22 cellular contexts compared by ENCODE assay signal in genomic region chr19:58396691-58397532, GRCh38. TPM values are rescaled to one million over a fixed set of nuclear protein-coding genes. Genes with fewer than 3 reads are reported as not detected.
DNase-seq lines count a peak whose midpoint lies in the region; ATAC-seq, FAIRE-seq and TF ChIP-seq lines count a peak whose summit lies in the region.
"Had no signal": no experiment of that assay in that cellular context is flagged by ENCODE, and none has a peak within 500 bp of the region (broad histone marks: within the 10 kb centered on the region; RNA-seq: fewer than 3 reads in every experiment).

No MANE protein-coding gene starts in this region.

- H3K9ac ChIP-seq in HepG2 (ENCODE audit: insufficient read depth, low read depth, low read length) = no peak overlapping the region
- H3K9ac ChIP-seq: parathyroid adenoma had no signal

- no peak for TF ChIP-seq RAD21 in HepG2 (CRISPR knock-in tag; IDR thresholded peaks at IDR 0.05)

- H3K36me3 Mint-ChIP-seq in type B pancreatic cell = peaks cover 21% of the 10 kb centered on the region

- TF ChIP-seq POLR2A in HepG2 (IDR thresholded peaks at IDR 0.05; ENCODE audit: insufficient read depth in 1 of 2, low read depth in 2 of 2, low read length in 2 of 2) = no peak
- TF ChIP-seq POLR2A in right lobe of liver (IDR thresholded peaks at IDR 0.05) = no peak

- H3K27ac ChIP-seq in HepG2 (ENCODE audit: extremely low read length, insufficient read depth, low read length) (no peak overlapping the region), right lobe of liver (no peak overlapping the region)
- H3K27ac ChIP-seq: adrenal gland, cardiac muscle cell, parathyroid adenoma had no signal

- peaks cover 19% of the 10 kb centered on the region for H3K27me3 Mint-ChIP-seq in type B pancreatic cell

- H3K9me3 ChIP-seq in HepG2 (ENCODE audit: low read length) (no peaks in the 10 kb centered on the region), right lobe of liver (no peaks in the 10 kb centered on the region)
- H3K9me3 ChIP-seq: adrenal gland had no signal

- peaks cover 12 to 33% of the 10 kb centered on the region in 2 experiments for H3K36me3 ChIP-seq in HepG2 (replicated peaks in 1 of 2; ENCODE audit: control insufficient read depth in 1 of 2, insufficient read depth in 2 of 2, low read length in 2 of 2)
- H3K36me3 ChIP-seq in right lobe of liver = peaks cover 0 to 24% (median 17%) of the 10 kb centered on the region in 4 donors
- peaks cover 11% of the 10 kb centered on the region for H3K36me3 ChIP-seq in bronchial epithelial cell (ENCODE audit: control insufficient read depth, insufficient read depth, low read length)

- TF ChIP-seq CTCF in HepG2 (CRISPR knock-in tag; IDR thresholded peaks at IDR 0.05) = no peak
- TF ChIP-seq CTCF in right lobe of liver (IDR thresholded peaks at IDR 0.05) = no peak
- TF ChIP-seq CTCF in bronchial epithelial cell (IDR thresholded peaks at IDR 0.05; ENCODE audit: insufficient read depth, low read length, severe bottlenecking) = no peak
- TF ChIP-seq CTCF in type B pancreatic cell (conservative IDR thresholded peaks at IDR 0.05) = no peak

- H3K27ac Mint-ChIP-seq in type B pancreatic cell = no peak overlapping the region
- H3K27ac Mint-ChIP-seq: activated CD4-positive, alpha-beta T cell treated with anti-CD3 and anti-CD28 coated beads for 36 hours had no signal

- no peak overlapping the region for H3K4me2 ChIP-seq in HepG2 (ENCODE audit: low read depth, low read length)

- FAIRE-seq in HepG2 (lab: Jason Lieb, UNC) (no peak), bronchial epithelial cell (lab: Jason Lieb, UNC) (no peak)
- FAIRE-seq: GM12878, islet of Langerhans had no signal

- intact Hi-C loops in HepG2 (cut with micrococcal nuclease; ENCODE audit: unreplicated experiment) (no loop called here), right lobe of liver (cut with DNase I) (no loop called here)

- in situ Hi-C loops in HepG2 (cut with HindIII; ENCODE audit: extremely low pct_ligation_motif_present, low pct_unique_long_range_greater_than_20kb) = no loop called here

- H3K4me1 Mint-ChIP-seq in type B pancreatic cell (ENCODE audit: unreplicated experiment) = peaks cover 15% of the 10 kb centered on the region

- peak overlapping the region; percentile 25 for H3K4me3 Mint-ChIP-seq in type B pancreatic cell
- H3K4me3 Mint-ChIP-seq: activated CD4-positive, alpha-beta T cell treated with anti-CD3 and anti-CD28 coated beads for 36 hours had no signal

- no peak for TF ChIP-seq EP300 in HepG2 (IDR thresholded peaks at IDR 0.05; ENCODE audit: low read depth in 2 of 2, low read length in 2 of 2)
- TF ChIP-seq EP300 in HepG2 (CRISPR knock-in tag; IDR thresholded peaks at IDR 0.05; ENCODE audit: borderline replicate concordance) = no peak

- no peaks in the 10 kb centered on the region for H3K9me3 Mint-ChIP-seq in type B pancreatic cell

- CTCF ChIA-PET in HepG2 (lab: Yijun Ruan, JAX; ENCODE audit: low intra/inter-chr PET ratio, low total read pairs) = no interaction called here

- BruUV-seq in HepG2 (replicated peaks; lab: Mats Ljungman, UMichigan) = no TSS peak

- POLR2A ChIA-PET in HepG2 (lab: Yijun Ruan, JAX) = interaction anchor here (1.3 kb wide), 1 partner anchor 12 kb away, joined by 3 read pairs; the partner anchor contains the start of gene ZNF584

- H3K4me1 ChIP-seq in HepG2 (ENCODE audit: insufficient read depth, low read length) (peaks cover 20% of the 10 kb centered on the region), right lobe of liver (peaks cover 0 to 6% (median 3%) of the 10 kb centered on the region in 4 donors)

- H3K4me3 ChIP-seq in HepG2 (replicated peaks in 1 of 3; ENCODE audit: insufficient read depth in 1 of 3, low read depth in 2 of 3, low read length in 3 of 3) = no peak overlapping the region
- H3K4me3 ChIP-seq in right lobe of liver = no peak overlapping the region
- peak overlapping the region; percentile 45 for H3K4me3 ChIP-seq in bronchial epithelial cell (ENCODE audit: low read depth, low read length)
- H3K4me3 ChIP-seq: adrenal gland, GM12878 had no signal

- WGBS in HepG2 (ENCODE audit: low lambda C conversion rate) = 95% methylated on average over 27 of the region's 58 CpGs
- 67% methylated on average over 1 of the region's 58 CpGs for WGBS in right lobe of liver (ENCODE audit: insufficient coverage, low coverage, low lambda C conversion rate, missing lambda C conversion rate)

- peaks cover 1% of the 10 kb centered on the region for H3K79me2 ChIP-seq in HepG2 (ENCODE audit: insufficient read depth, low read length)

- DNase-seq in HepG2 (ENCODE audit: low spot score) (no peak), right lobe of liver (no peak), bronchial epithelial cell (ENCODE audit: low read depth) (no peak), left kidney (ENCODE audit: low read depth, low spot score) (peak; percentile 38), type B pancreatic cell (ENCODE audit: extremely low spot score, unreplicated experiment) (no peak), NCI-H2029 treated with DMSO at 0.1 percent for 48 hours (lab: John Stamatoyannopoulos, UW) (no peak), COLO668 (lab: John Stamatoyannopoulos, UW; ENCODE audit: unreplicated experiment) (no peak)
- no peak for DNase-seq in stimulated activated naive CD4-positive, alpha-beta T cell treated with Interleukin-2 at 50 U/mL for 16 hours (lab: John Stamatoyannopoulos, UW)
- DNase-seq: activated gamma-delta T cell, DMS153, NCI-H1694 treated with DMSO at 0.1 percent for 48 hours, NCI-H345 had no signal

- H3K27me3 ChIP-seq in HepG2 (ENCODE audit: control insufficient read depth in 1 of 2, insufficient read depth in 2 of 2, low read length in 2 of 2) (no peaks in the 10 kb centered on the region), right lobe of liver (no peaks in the 10 kb centered on the region), bronchial epithelial cell (ENCODE audit: control insufficient read depth, insufficient read depth, low read length) (no peaks in the 10 kb centered on the region)

- peaks cover 19% of the 10 kb centered on the region; the same call in 1 of the 2 replicates for H4K20me1 ChIP-seq in HepG2 (ENCODE audit: insufficient read depth, low read length)

- H2AFZ ChIP-seq in HepG2 (ENCODE audit: low read length) = no peak overlapping the region

- ATAC-seq in HepG2 (peak; percentile 0), right lobe of liver (no peak)

RNA-seq across cellular contexts. Expression of gene RNF225, which starts 1.5 kb away (rescaled TPM):
- total RNA-seq in HepG2 (2016; rRNA removed; fragmentation: Illumina TruSeq; extraction: Trizol) = not detected in 2 replicates
- not detected in 2 replicates for total RNA-seq in HepG2 (2016; cell fraction: cytosol; rRNA removed; fragmentation: Illumina TruSeq; extraction: Trizol; ENCODE audit: low read depth)
- not detected in 2 replicates for total RNA-seq in HepG2 (2016; cell fraction: insoluble cytoplasmic fraction; rRNA removed; fragmentation: Illumina TruSeq; extraction: Trizol)
- total RNA-seq in HepG2 (2016; cell fraction: membrane; rRNA removed; fragmentation: Illumina TruSeq; extraction: Trizol) = not detected in 2 replicates
- not detected in 2 replicates for total RNA-seq in HepG2 (2016; cell fraction: nucleus; rRNA removed; fragmentation: Illumina TruSeq; extraction: Trizol)
- not detected in 2 replicates for polyA plus RNA-seq in HepG2 (2011; rRNA removed)
- polyA plus RNA-seq in HepG2 (2011; cell fraction: cytosol; rRNA removed) = not detected in 2 replicates
- polyA plus RNA-seq in HepG2 (2011; cell fraction: nucleus; rRNA removed) = 0.57 and 1.5 TPM in 2 replicates
- polyA plus RNA-seq in HepG2 (2012) = not detected in 2 replicates
- polyA plus RNA-seq in HepG2 (2016; cell fraction: cytosol; fragmentation: Illumina TruSeq; extraction: Trizol; ENCODE audit: low read depth) = not detected in 2 replicates
- polyA plus RNA-seq in HepG2 (2016; cell fraction: insoluble cytoplasmic fraction; fragmentation: Illumina TruSeq; extraction: Trizol; ENCODE audit: low read depth) = not detected in 2 replicates
- not detected in 2 replicates for polyA plus RNA-seq in HepG2 (2016; cell fraction: membrane; fragmentation: Illumina TruSeq; extraction: Trizol; ENCODE audit: low read depth)
- not detected in 2 replicates for polyA plus RNA-seq in HepG2 (2016; cell fraction: nucleus; fragmentation: Illumina TruSeq; extraction: Trizol; ENCODE audit: insufficient read depth, low read depth)
- polyA minus RNA-seq in HepG2 (2011; rRNA and poly(A)+ RNA removed; ENCODE audit: low replicate concordance) = 0.80 TPM in 1 of 2 replicates, not detected in the other
- polyA minus RNA-seq in HepG2 (2011; cell fraction: cytosol; rRNA and poly(A)+ RNA removed) = not detected in 2 replicates
- 1.5 and 2.4 TPM in 2 replicates for polyA minus RNA-seq in HepG2 (2011; cell fraction: nucleus; rRNA and poly(A)+ RNA removed)
- not detected for total RNA-seq in right lobe of liver
- 0.79 and 1.9 TPM in 2 replicates for total RNA-seq in bronchial epithelial cell
- total RNA-seq in type B pancreatic cell (ENCODE audit: low replicate concordance) = 1.0 and 4.0 TPM in 2 replicates
- total RNA-seq: adrenal gland, glomerular endothelial cell, lung microvascular endothelial cell, myocyte, RPMI7951 had no signal
- polyA plus RNA-seq: adrenal gland, cardiac muscle cell had no signal

RNA-seq across cellular contexts. Expression of gene RPS5, which starts 9.8 kb away (rescaled TPM):
- total RNA-seq in HepG2 (2016; rRNA removed; fragmentation: Illumina TruSeq; extraction: Trizol) (1,544 and 1,715 TPM in 2 replicates), right lobe of liver (100 to 1,000 TPM; 274 to 637 (median 304) TPM), bronchial epithelial cell (3,518 and 4,823 TPM in 2 replicates), type B pancreatic cell (ENCODE audit: low replicate concordance) (1,320 and 1,324 TPM in 2 replicates)
- total RNA-seq in HepG2 (2016; cell fraction: cytosol; rRNA removed; fragmentation: Illumina TruSeq; extraction: Trizol; ENCODE audit: low read depth) = 2,017 and 2,110 TPM in 2 replicates
- 1,517 and 1,921 TPM in 2 replicates for total RNA-seq in HepG2 (2016; cell fraction: insoluble cytoplasmic fraction; rRNA removed; fragmentation: Illumina TruSeq; extraction: Trizol)
- 2,939 and 3,145 TPM in 2 replicates for total RNA-seq in HepG2 (2016; cell fraction: membrane; rRNA removed; fragmentation: Illumina TruSeq; extraction: Trizol)
- total RNA-seq in HepG2 (2016; cell fraction: nucleus; rRNA removed; fragmentation: Illumina TruSeq; extraction: Trizol) = 614 and 724 TPM in 2 replicates
- 4,145 and 4,408 TPM in 2 replicates for polyA plus RNA-seq in HepG2 (2011; rRNA removed)
- 3,539 and 5,584 TPM in 2 replicates for polyA plus RNA-seq in HepG2 (2011; cell fraction: cytosol; rRNA removed)
- polyA plus RNA-seq in HepG2 (2011; cell fraction: nucleus; rRNA removed) = 1,780 and 1,928 TPM in 2 replicates
- polyA plus RNA-seq in HepG2 (2012) = 1,706 and 1,819 TPM in 2 replicates
- 2,310 and 2,596 TPM in 2 replicates for polyA plus RNA-seq in HepG2 (2016; cell fraction: cytosol; fragmentation: Illumina TruSeq; extraction: Trizol; ENCODE audit: low read depth)
- 1,782 and 1,827 TPM in 2 replicates for polyA plus RNA-seq in HepG2 (2016; cell fraction: insoluble cytoplasmic fraction; fragmentation: Illumina TruSeq; extraction: Trizol; ENCODE audit: low read depth)
- polyA plus RNA-seq in HepG2 (2016; cell fraction: membrane; fragmentation: Illumina TruSeq; extraction: Trizol; ENCODE audit: low read depth) = 3,073 and 3,180 TPM in 2 replicates
- 1,095 and 1,142 TPM in 2 replicates for polyA plus RNA-seq in HepG2 (2016; cell fraction: nucleus; fragmentation: Illumina TruSeq; extraction: Trizol; ENCODE audit: insufficient read depth, low read depth)
- 2,710 and 3,749 TPM in 2 replicates for polyA minus RNA-seq in HepG2 (2011; rRNA and poly(A)+ RNA removed; ENCODE audit: low replicate concordance)
- 541 and 557 TPM in 2 replicates for polyA minus RNA-seq in HepG2 (2011; cell fraction: cytosol; rRNA and poly(A)+ RNA removed)
- polyA minus RNA-seq in HepG2 (2011; cell fraction: nucleus; rRNA and poly(A)+ RNA removed) = 340 and 381 TPM in 2 replicates

RNA-seq across cellular contexts. Expression of gene ZNF584, which starts 11.5 kb away (rescaled TPM):
- total RNA-seq in HepG2 (2016; rRNA removed; fragmentation: Illumina TruSeq; extraction: Trizol) = 6.8 and 7.0 TPM in 2 replicates
- total RNA-seq in HepG2 (2016; cell fraction: cytosol; rRNA removed; fragmentation: Illumina TruSeq; extraction: Trizol; ENCODE audit: low read depth) = 2.7 and 3.0 TPM in 2 replicates
- total RNA-seq in HepG2 (2016; cell fraction: insoluble cytoplasmic fraction; rRNA removed; fragmentation: Illumina TruSeq; extraction: Trizol) = 7.0 and 7.6 TPM in 2 replicates
- 5.6 and 7.1 TPM in 2 replicates for total RNA-seq in HepG2 (2016; cell fraction: membrane; rRNA removed; fragmentation: Illumina TruSeq; extraction: Trizol)
- 4.6 and 6.5 TPM in 2 replicates for total RNA-seq in HepG2 (2016; cell fraction: nucleus; rRNA removed; fragmentation: Illumina TruSeq; extraction: Trizol)
- polyA plus RNA-seq in HepG2 (2011; rRNA removed) = 2.4 and 3.3 TPM in 2 replicates
- 2.2 and 2.4 TPM in 2 replicates for polyA plus RNA-seq in HepG2 (2011; cell fraction: cytosol; rRNA removed)
- polyA plus RNA-seq in HepG2 (2011; cell fraction: nucleus; rRNA removed) = 2.7 and 3.7 TPM in 2 replicates
- 2.1 and 2.6 TPM in 2 replicates for polyA plus RNA-seq in HepG2 (2012)
- polyA plus RNA-seq in HepG2 (2016; cell fraction: cytosol; fragmentation: Illumina TruSeq; extraction: Trizol; ENCODE audit: low read depth) = 1.5 and 2.0 TPM in 2 replicates
- polyA plus RNA-seq in HepG2 (2016; cell fraction: insoluble cytoplasmic fraction; fragmentation: Illumina TruSeq; extraction: Trizol; ENCODE audit: low read depth) = 4.1 and 4.8 TPM in 2 replicates
- 2.5 and 4.0 TPM in 2 replicates for polyA plus RNA-seq in HepG2 (2016; cell fraction: membrane; fragmentation: Illumina TruSeq; extraction: Trizol; ENCODE audit: low read depth)
- polyA plus RNA-seq in HepG2 (2016; cell fraction: nucleus; fragmentation: Illumina TruSeq; extraction: Trizol; ENCODE audit: insufficient read depth, low read depth) = 6.0 and 6.2 TPM in 2 replicates
- polyA minus RNA-seq in HepG2 (2011; rRNA and poly(A)+ RNA removed; ENCODE audit: low replicate concordance) = 5.5 and 35.4 TPM in 2 replicates
- polyA minus RNA-seq in HepG2 (2011; cell fraction: cytosol; rRNA and poly(A)+ RNA removed) = 2.7 and 2.9 TPM in 2 replicates
- polyA minus RNA-seq in HepG2 (2011; cell fraction: nucleus; rRNA and poly(A)+ RNA removed) = 4.2 and 4.6 TPM in 2 replicates
- 10 to 100 TPM in 1 of 6 experiments, 1 to 10 TPM in 5; 5.6 to 12.1 (median 6.6) TPM for total RNA-seq in right lobe of liver
- total RNA-seq in bronchial epithelial cell = 8.2 and 9.7 TPM in 2 replicates
- 10.1 and 18.2 TPM in 2 replicates for total RNA-seq in type B pancreatic cell (ENCODE audit: low replicate concordance)

RNA-seq across cellular contexts. Expression of gene ZNF837, which starts 16.1 kb away (rescaled TPM):
- total RNA-seq in HepG2 (2016; rRNA removed; fragmentation: Illumina TruSeq; extraction: Trizol) = 0.73 and 1.3 TPM in 2 replicates
- total RNA-seq in HepG2 (2016; cell fraction: cytosol; rRNA removed; fragmentation: Illumina TruSeq; extraction: Trizol; ENCODE audit: low read depth) = 0.71 and 0.79 TPM in 2 replicates
- total RNA-seq in HepG2 (2016; cell fraction: insoluble cytoplasmic fraction; rRNA removed; fragmentation: Illumina TruSeq; extraction: Trizol) = 0.68 and 1.8 TPM in 2 replicates
- total RNA-seq in HepG2 (2016; cell fraction: membrane; rRNA removed; fragmentation: Illumina TruSeq; extraction: Trizol) = 1.5 and 2.2 TPM in 2 replicates
- total RNA-seq in HepG2 (2016; cell fraction: nucleus; rRNA removed; fragmentation: Illumina TruSeq; extraction: Trizol) = 1.0 and 1.6 TPM in 2 replicates
- polyA plus RNA-seq in HepG2 (2011; rRNA removed) = 0.29 and 0.69 TPM in 2 replicates
- polyA plus RNA-seq in HepG2 (2011; cell fraction: cytosol; rRNA removed) = 0.37 and 0.87 TPM in 2 replicates
- polyA plus RNA-seq in HepG2 (2011; cell fraction: nucleus; rRNA removed) = 1.6 TPM in 2 replicates
- polyA plus RNA-seq in HepG2 (2012) = 0.47 and 0.56 TPM in 2 replicates
- 0.55 and 0.72 TPM in 2 replicates for polyA plus RNA-seq in HepG2 (2016; cell fraction: cytosol; fragmentation: Illumina TruSeq; extraction: Trizol; ENCODE audit: low read depth)
- 0.70 and 0.97 TPM in 2 replicates for polyA plus RNA-seq in HepG2 (2016; cell fraction: insoluble cytoplasmic fraction; fragmentation: Illumina TruSeq; extraction: Trizol; ENCODE audit: low read depth)
- polyA plus RNA-seq in HepG2 (2016; cell fraction: membrane; fragmentation: Illumina TruSeq; extraction: Trizol; ENCODE audit: low read depth) = 0.61 and 0.99 TPM in 2 replicates
- polyA plus RNA-seq in HepG2 (2016; cell fraction: nucleus; fragmentation: Illumina TruSeq; extraction: Trizol; ENCODE audit: insufficient read depth, low read depth) = 0.38 and 1.3 TPM in 2 replicates
- 0.47 and 1.0 TPM in 2 replicates for polyA minus RNA-seq in HepG2 (2011; rRNA and poly(A)+ RNA removed; ENCODE audit: low replicate concordance)
- 0.44 and 0.69 TPM in 2 replicates for polyA minus RNA-seq in HepG2 (2011; cell fraction: cytosol; rRNA and poly(A)+ RNA removed)
- 0.25 and 0.90 TPM in 2 replicates for polyA minus RNA-seq in HepG2 (2011; cell fraction: nucleus; rRNA and poly(A)+ RNA removed)
- 1 to 10 TPM; 1.7 to 3.9 (median 2.4) TPM for total RNA-seq in right lobe of liver
- 2.4 and 2.6 TPM in 2 replicates for total RNA-seq in bronchial epithelial cell
- total RNA-seq in type B pancreatic cell (ENCODE audit: low replicate concordance) = 2.8 and 3.8 TPM in 2 replicates

RNA-seq across cellular contexts. Expression of gene ZNF497, which starts 34.4 kb away (rescaled TPM):
- total RNA-seq in HepG2 (2016; rRNA removed; fragmentation: Illumina TruSeq; extraction: Trizol) (1.1 and 1.9 TPM in 2 replicates), right lobe of liver (1 to 10 TPM in 5 of 6 experiments, under 1 TPM in 1; 0.73 to 3.1 (median 1.7) TPM), bronchial epithelial cell (0.53 and 2.2 TPM in 2 replicates), type B pancreatic cell (ENCODE audit: low replicate concordance) (4.1 and 8.1 TPM in 2 replicates)
- total RNA-seq in HepG2 (2016; cell fraction: cytosol; rRNA removed; fragmentation: Illumina TruSeq; extraction: Trizol; ENCODE audit: low read depth) = 0.10 and 0.53 TPM in 2 replicates
- 1.4 and 1.9 TPM in 2 replicates for total RNA-seq in HepG2 (2016; cell fraction: insoluble cytoplasmic fraction; rRNA removed; fragmentation: Illumina TruSeq; extraction: Trizol)
- total RNA-seq in HepG2 (2016; cell fraction: membrane; rRNA removed; fragmentation: Illumina TruSeq; extraction: Trizol) = 0.76 and 0.77 TPM in 2 replicates
- total RNA-seq in HepG2 (2016; cell fraction: nucleus; rRNA removed; fragmentation: Illumina TruSeq; extraction: Trizol) = 1.4 and 2.1 TPM in 2 replicates
- 1.5 and 1.8 TPM in 2 replicates for polyA plus RNA-seq in HepG2 (2011; rRNA removed)
- 0.74 and 1.2 TPM in 2 replicates for polyA plus RNA-seq in HepG2 (2011; cell fraction: cytosol; rRNA removed)
- polyA plus RNA-seq in HepG2 (2011; cell fraction: nucleus; rRNA removed) = 9.3 and 11.8 TPM in 2 replicates
- polyA plus RNA-seq in HepG2 (2012) = 0.83 and 1.1 TPM in 2 replicates
- polyA plus RNA-seq in HepG2 (2016; cell fraction: cytosol; fragmentation: Illumina TruSeq; extraction: Trizol; ENCODE audit: low read depth) = 0.10 and 0.16 TPM in 2 replicates
- polyA plus RNA-seq in HepG2 (2016; cell fraction: insoluble cytoplasmic fraction; fragmentation: Illumina TruSeq; extraction: Trizol; ENCODE audit: low read depth) = 0.84 and 1.1 TPM in 2 replicates
- 0.37 and 0.49 TPM in 2 replicates for polyA plus RNA-seq in HepG2 (2016; cell fraction: membrane; fragmentation: Illumina TruSeq; extraction: Trizol; ENCODE audit: low read depth)
- polyA plus RNA-seq in HepG2 (2016; cell fraction: nucleus; fragmentation: Illumina TruSeq; extraction: Trizol; ENCODE audit: insufficient read depth, low read depth) = 3.8 and 4.5 TPM in 2 replicates
- 3.8 and 4.0 TPM in 2 replicates for polyA minus RNA-seq in HepG2 (2011; rRNA and poly(A)+ RNA removed; ENCODE audit: low replicate concordance)
- 0.40 and 0.79 TPM in 2 replicates for polyA minus RNA-seq in HepG2 (2011; cell fraction: cytosol; rRNA and poly(A)+ RNA removed)
- polyA minus RNA-seq in HepG2 (2011; cell fraction: nucleus; rRNA and poly(A)+ RNA removed) = 2.7 and 3.0 TPM in 2 replicates
